Comparison of ENCODE assay signal across 10 cellular contexts in genomic region chr14:100679707-100680438, GRCh38. TPM values are rescaled to one million over a fixed set of nuclear protein-coding genes. Genes with fewer than 3 reads are reported as not detected.
DNase-seq lines count a peak whose midpoint lies in the region; TF ChIP-seq lines count a peak whose summit lies in the region.
"Had no signal": no experiment of that assay in that cellular context is flagged by ENCODE, and none has a peak within 500 bp of the region (broad histone marks: within the 10 kb centered on the region; RNA-seq: fewer than 3 reads in every experiment).

No MANE protein-coding gene starts in this region.

- H3K4me2 ChIP-seq in skeletal muscle satellite cell (ENCODE audit: low read length) = no peak overlapping the region

- H3K27me3 Mint-ChIP-seq in brain = peaks cover 5% of the 10 kb centered on the region

- H3K36me3 ChIP-seq in skeletal muscle satellite cell (ENCODE audit: insufficient read depth, low read length) = no peaks in the 10 kb centered on the region

- peaks cover 55% of the 10 kb centered on the region for H3K4me1 ChIP-seq in skeletal muscle satellite cell (ENCODE audit: control insufficient read depth, insufficient read depth, low read length)

- no peaks in the 10 kb centered on the region for H3K36me3 Mint-ChIP-seq in brain

- H3K4me3 ChIP-seq in skeletal muscle satellite cell (ENCODE audit: low read length) = no peak overlapping the region

- H3K27ac Mint-ChIP-seq in brain = peak overlapping the region in 3 of 5 experiments; percentile 88 to 97 (median 96)

- H3K9me3 ChIP-seq in skeletal muscle satellite cell (replicated peaks; ENCODE audit: low read length) = no peaks in the 10 kb centered on the region

- peak; percentile 56 for DNase-seq in GM04504 (ENCODE audit: low read depth)
- DNase-seq in kidney glomerular epithelial cell (lab: John Stamatoyannopoulos, UW) = peak; percentile 91
- no peak for DNase-seq in SW 1271 (lab: John Stamatoyannopoulos, UW)
- DNase-seq in stimulated activated CD4-positive, alpha-beta T cell treated with anti-CD3 and anti-CD28 coated beads, Interleukin-2, amount 100 ng/mL, for 48 hours = no peak
- no peak for DNase-seq in GM19238 (ENCODE audit: insufficient read length, low spot score)
- no peak for DNase-seq in DMS 273 treated with DMSO at 0.1 percent for 48 hours (lab: John Stamatoyannopoulos, UW)
- DNase-seq: NCI-H82, nucleus accumbens had no signal

- peak overlapping the region in 1 of 5 experiments; percentile 33 for H3K4me3 Mint-ChIP-seq in brain

- H3K9me3 Mint-ChIP-seq in brain = peaks cover 0 to 14% (median 3%) of the 10 kb centered on the region in 5 experiments

- peak overlapping the region; percentile 26 for H3K9ac ChIP-seq in skeletal muscle satellite cell (ENCODE audit: low read depth, low read length)

- peaks cover 82% of the 10 kb centered on the region for H3K4me1 Mint-ChIP-seq in brain

- peaks cover 2% of the 10 kb centered on the region for H3K27me3 ChIP-seq in skeletal muscle satellite cell (ENCODE audit: control insufficient read depth, insufficient read depth, low read length)

- no peak for TF ChIP-seq CTCF in brain (conservative IDR thresholded peaks at IDR 0.05)

RNA-seq across cellular contexts. Expression of gene DLK1, which starts 46.8 kb away (rescaled TPM):
- polyA plus RNA-seq in brain (ENCODE audit: insufficient read depth, low read depth, low replicate concordance) = 233 TPM
- total RNA-seq in skeletal muscle satellite cell (2012; rRNA removed) = not detected in 2 replicates

Comparison
In these comparisons a context has a peak if more than half of its experiments do, and no peak if none do; other contexts are left out.
1. DNase-seq: peak in GM04504 (single experiment) and kidney glomerular epithelial cell (single experiment); none in SW 1271 (0 of 2), stimulated activated CD4-positive, alpha-beta T cell treated with anti-CD3 and anti-CD28 coated beads, Interleukin-2, amount 100 ng/mL, for 48 hours (0 of 2), GM19238 (single experiment) and DMS 273 treated with DMSO at 0.1 percent for 48 hours (single experiment).